ENCODE assay signal across 8 cellular contexts in genomic region chr19:14112051-14112808, GRCh38. TPM values are rescaled to one million over a fixed set of nuclear protein-coding genes. Genes with fewer than 3 reads are reported as not detected.
DNase-seq lines count a peak whose midpoint lies in the region; ATAC-seq and TF ChIP-seq lines count a peak whose summit lies in the region.
"Had no signal": no experiment of that assay in that cellular context is flagged by ENCODE, and none has a peak within 500 bp of the region (broad histone marks: within the 10 kb centered on the region; RNA-seq: fewer than 3 reads in every experiment).

No MANE protein-coding gene starts in this region.

- no peak overlapping the region for H3K9ac ChIP-seq in IMR-90 (ENCODE audit: low read depth, low read length)

- in situ Hi-C loops in IMR-90 (cut with MboI; ENCODE audit: low sequenced_read_pairs), result no loop called here

- ATAC-seq in IMR-90 (ENCODE audit: low read depth) (no peak), thoracic aorta (ENCODE audit: insufficient number of reproducible peaks, low FRiP score, low read depth) (no peak), GM21390 (IDR thresholded peaks at IDR 0.05; ENCODE audit: unreplicated experiment) (no peak)

- H3K36me3 ChIP-seq in IMR-90 (ENCODE audit: control insufficient read depth, insufficient read depth, low read length) (no peaks in the 10 kb centered on the region), thoracic aorta (no peaks in the 10 kb centered on the region)

- H3K27ac ChIP-seq in IMR-90 (ENCODE audit: insufficient read depth, low read length) (no peak overlapping the region), thoracic aorta (peak overlapping the region; percentile 90 to 94)

- TF ChIP-seq RAD21 in IMR-90 (IDR thresholded peaks at IDR 0.05; ENCODE audit: low read length), result no peak

- peaks cover 15% of the 10 kb centered on the region for H3K4me1 ChIP-seq in IMR-90 (ENCODE audit: control insufficient read depth, insufficient read depth, low read length)
- peaks cover 59 to 90% of the 10 kb centered on the region in 2 donors for H3K4me1 ChIP-seq in thoracic aorta (ENCODE audit: control insufficient read depth in 1 of 2, low read depth in 2 of 2)

- DNase-seq in IMR-90 (no peak), mesothelial cell of epicardium (ENCODE audit: low spot score in 2 of 2, unreplicated experiment in 2 of 2) (no peak), thoracic aorta (ENCODE audit: low spot score) (no peak), NCI-H82 (lab: John Stamatoyannopoulos, UW) (no peak), COLO668 (lab: John Stamatoyannopoulos, UW; ENCODE audit: unreplicated experiment) (no peak)
- DNase-seq: activated T-cell treated with anti-CD3 and anti-CD28 coated beads, Interleukin-2, amount 50 U/mL, for 48 hours had no signal

- no peak overlapping the region for H3K4me2 ChIP-seq in IMR-90 (ENCODE audit: low read depth, low read length)

- H3K4me3 ChIP-seq in IMR-90 (ENCODE audit: insufficient read depth, low read depth, low read length) (no peak overlapping the region), thoracic aorta (peak overlapping the region; percentile 58)

- H2BK15ac ChIP-seq in IMR-90 (ENCODE audit: low read depth, low read length), result no peak overlapping the region

- CTCF ChIA-PET in IMR-90 (lab: Yijun Ruan, JAX), result no interaction called here

- H3K36me3 Mint-ChIP-seq in dendritic cell treated with granulocyte-macrophage colony-stimulating factor and Interleukin-4, amounts not matched to agents 40 ng/mL and 50 ng/mL, for 4 days (ENCODE audit: low read depth), result peaks cover 55% of the 10 kb centered on the region
- peaks cover 1% of the 10 kb centered on the region for H3K36me3 Mint-ChIP-seq in mesothelial cell of epicardium

- H4K20me1 ChIP-seq in IMR-90 (ENCODE audit: insufficient read depth, low read length), result peaks cover 8% of the 10 kb centered on the region

- WGBS in IMR-90 (ENCODE audit: extremely low coverage in 2 of 2, insufficient read length in 1 of 2), 2 experiments, result 67% methylated on average over 1 of the region's 12 CpGs; no CpG with 5 or more reads in 1 of the 2 experiments

- H3K27me3 ChIP-seq in IMR-90 (ENCODE audit: control insufficient read depth, insufficient read depth, low read length), result no peaks in the 10 kb centered on the region
- H3K27me3 ChIP-seq in thoracic aorta (replicated peaks; ENCODE audit: insufficient read depth), result no peaks in the 10 kb centered on the region

- peaks cover 17% of the 10 kb centered on the region; the same call in 1 of the 2 replicates for H3K9me1 ChIP-seq in IMR-90 (ENCODE audit: insufficient read depth, low read length)

- peak overlapping the region; percentile 79 for H4K91ac ChIP-seq in IMR-90 (ENCODE audit: insufficient read depth, low read depth, low read length)

- H3K9me3 ChIP-seq in IMR-90 (ENCODE audit: control insufficient read depth, insufficient read depth, low read length) (no peaks in the 10 kb centered on the region), thoracic aorta (no peaks in the 10 kb centered on the region)

- no peak overlapping the region; the same call in 1 of the 2 replicates for H4K5ac ChIP-seq in IMR-90 (ENCODE audit: low read depth, low read length)

- no peak overlapping the region for H2BK20ac ChIP-seq in IMR-90 (ENCODE audit: low read depth, low read length)

- POLR2A ChIA-PET in IMR-90 (lab: Charles Lee; ENCODE audit: unreplicated experiment), result interaction anchor here (0.6 kb wide), 1 partner anchor 237 kb away, joined by 3 read pairs; no protein-coding TSS in a partner anchor

- TF ChIP-seq POLR2A in IMR-90 (IDR thresholded peaks at IDR 0.05; ENCODE audit: low read depth, low read length), result no peak

- no peak overlapping the region; the same call in 1 of the 2 replicates for H3K18ac ChIP-seq in IMR-90 (ENCODE audit: low read depth, low read length)

- dilution Hi-C loops in IMR-90 (cut with HindIII; ENCODE audit: low sequenced_read_pairs, unreplicated experiment), result no loop called here

- H2AK9ac ChIP-seq in IMR-90 (replicated peaks; ENCODE audit: low read depth, low read length, poor library complexity), result peak overlapping the region; percentile 71

- H3K14ac ChIP-seq in IMR-90 (replicated peaks; ENCODE audit: low read depth, low read length), result 0 out of 2 replicates have a peak overlapping the region, but pooled peaks have one; percentile 57

- peaks cover 64% of the 10 kb centered on the region for H3K4me1 Mint-ChIP-seq in dendritic cell treated with granulocyte-macrophage colony-stimulating factor and Interleukin-4, amounts not matched to agents 40 ng/mL and 50 ng/mL, for 4 days (ENCODE audit: low read depth)
- H3K4me1 Mint-ChIP-seq in mesothelial cell of epicardium, result peaks cover 26% of the 10 kb centered on the region

- no peak overlapping the region for H2BK5ac ChIP-seq in IMR-90 (ENCODE audit: low read depth, low read length, poor library complexity, severe bottlenecking)

- TF ChIP-seq CTCF in IMR-90 (conservative IDR thresholded peaks at IDR 0.05; ENCODE audit: low read depth, low read length) (no peak), mesothelial cell of epicardium (IDR thresholded peaks at IDR 0.05; ENCODE audit: unreplicated experiment) (no peak), thoracic aorta (IDR thresholded peaks at IDR 0.05) (no peak)

- no peaks in the 10 kb centered on the region for H3K27me3 Mint-ChIP-seq in dendritic cell treated with granulocyte-macrophage colony-stimulating factor and Interleukin-4, amounts not matched to agents 40 ng/mL and 50 ng/mL, for 4 days
- no peaks in the 10 kb centered on the region for H3K27me3 Mint-ChIP-seq in mesothelial cell of epicardium (ENCODE audit: low read depth)

- H3K79me1 ChIP-seq in IMR-90 (ENCODE audit: low read depth in 1 of 2, low read length in 2 of 2), result peaks cover 15 to 79% of the 10 kb centered on the region in 2 experiments

- peak overlapping the region; percentile 78 for H3K4ac ChIP-seq in IMR-90 (ENCODE audit: low read depth, low read length)

- peak overlapping the region; percentile 27 for H3K4me3 Mint-ChIP-seq in dendritic cell treated with granulocyte-macrophage colony-stimulating factor and Interleukin-4, amounts not matched to agents 40 ng/mL and 50 ng/mL, for 4 days
- H3K4me3 Mint-ChIP-seq in mesothelial cell of epicardium, result no peak overlapping the region

- no peaks in the 10 kb centered on the region for H3K9me3 Mint-ChIP-seq in dendritic cell treated with granulocyte-macrophage colony-stimulating factor and Interleukin-4, amounts not matched to agents 40 ng/mL and 50 ng/mL, for 4 days
- no peaks in the 10 kb centered on the region for H3K9me3 Mint-ChIP-seq in mesothelial cell of epicardium

- intact Hi-C loops in IMR-90 (cut with micrococcal nuclease), result no loop called here
- intact Hi-C loops in dendritic cell treated with granulocyte-macrophage colony-stimulating factor and Interleukin-4, amounts not matched to agents 40 ng/mL and 50 ng/mL, for 4 days (cut with micrococcal nuclease), result no loop called here

- H2AFZ ChIP-seq in IMR-90 (replicated peaks; ENCODE audit: low read length, poor library complexity), result peak overlapping the region; percentile 81

- H3K56ac ChIP-seq in IMR-90 (ENCODE audit: extremely low read depth, insufficient read depth, low read length), result no peak overlapping the region

- 0 out of 2 replicates have a peak overlapping the region, but pooled peaks have one; percentile 56 for H3K23ac ChIP-seq in IMR-90 (ENCODE audit: low read depth, low read length)

- H3K27ac Mint-ChIP-seq in dendritic cell treated with granulocyte-macrophage colony-stimulating factor and Interleukin-4, amounts not matched to agents 40 ng/mL and 50 ng/mL, for 4 days, result peak overlapping the region; percentile 93
- peak overlapping the region; percentile 87 for H3K27ac Mint-ChIP-seq in mesothelial cell of epicardium

- H2BK120ac ChIP-seq in IMR-90 (ENCODE audit: low read depth, low read length), result no peak overlapping the region

- peak overlapping the region; percentile 64 to 83; a peak in 3 of 4 replicates for H4K8ac ChIP-seq in IMR-90 (ENCODE audit: low read depth in 2 of 2, low read length in 2 of 2)

- H2AK5ac ChIP-seq in IMR-90 (ENCODE audit: low read depth, low read length), result 0 out of 2 replicates have a peak overlapping the region, but pooled peaks have one; percentile 3

- BruUV-seq in IMR-90 (replicated peaks; lab: Mats Ljungman, UMichigan), result no TSS peak

TF ChIP-seq in IMR-90, 13 proteins besides CTCF, POLR2A, EP300 and RAD21 (continues in another document):
- no peak for TF ChIP-seq CEBPB (IDR thresholded peaks at IDR 0.05; ENCODE audit: low read depth, low read length)
- TF ChIP-seq SMC3 (IDR thresholded peaks at IDR 0.05; ENCODE audit: low read depth, low read length), result no peak
- TF ChIP-seq BHLHE40 (IDR thresholded peaks at IDR 0.05; ENCODE audit: low read depth, low read length), result no peak

RNA-seq across cellular contexts. Expression of gene PRKACA, which starts 5.3 kb away (rescaled TPM):
- total RNA-seq in IMR-90 (2012; rRNA removed), result 18.1 TPM in 2 replicates
- 67.1 and 94.5 TPM in 2 replicates for polyA plus RNA-seq in IMR-90 (2012; rRNA removed)
- 79.9 and 102 TPM in 2 replicates for polyA plus RNA-seq in IMR-90 (2012; cell fraction: cytosol; rRNA removed)
- polyA plus RNA-seq in IMR-90 (2012; cell fraction: nucleus; rRNA removed; ENCODE audit: low replicate concordance), result 44.8 and 64.7 TPM in 2 replicates
- total RNA-seq in mesothelial cell of epicardium, result 80.9 to 87.7 TPM (median 82.9 TPM) in 3 replicates
- total RNA-seq in thoracic aorta, result 100 to 1,000 TPM in 1 of 2 donors, 10 to 100 TPM in 1; 93.2 to 107 TPM

RNA-seq across cellular contexts. Expression of gene SAMD1, which starts 21.7 kb away (rescaled TPM):
- total RNA-seq in IMR-90 (2012; rRNA removed) (6.5 and 7.5 TPM in 2 replicates), mesothelial cell of epicardium (67.8 to 74.2 TPM (median 74.0 TPM) in 3 replicates), thoracic aorta (10 to 100 TPM in 1 of 2 donors, 1 to 10 TPM in 1; 8.9 to 27.5 TPM)
- polyA plus RNA-seq in IMR-90 (2012; rRNA removed), result 14.1 and 16.3 TPM in 2 replicates
- 13.3 and 22.9 TPM in 2 replicates for polyA plus RNA-seq in IMR-90 (2012; cell fraction: cytosol; rRNA removed)
- 23.0 and 32.5 TPM in 2 replicates for polyA plus RNA-seq in IMR-90 (2012; cell fraction: nucleus; rRNA removed; ENCODE audit: low replicate concordance)

RNA-seq across cellular contexts. Expression of gene ASF1B, which starts 24.2 kb away (rescaled TPM):
- total RNA-seq in IMR-90 (2012; rRNA removed) (10.4 and 13.1 TPM in 2 replicates), mesothelial cell of epicardium (6.3 to 8.9 TPM (median 8.4 TPM) in 3 replicates), thoracic aorta (1 to 10 TPM in 1 of 2 donors, under 1 TPM in 1; 0.14 to 1.1 TPM)
- 11.3 and 12.1 TPM in 2 replicates for polyA plus RNA-seq in IMR-90 (2012; rRNA removed)
- 16.3 and 18.8 TPM in 2 replicates for polyA plus RNA-seq in IMR-90 (2012; cell fraction: cytosol; rRNA removed)
- 3.4 and 7.9 TPM in 2 replicates for polyA plus RNA-seq in IMR-90 (2012; cell fraction: nucleus; rRNA removed; ENCODE audit: low replicate concordance)

RNA-seq across cellular contexts. Expression of gene C19orf67, which starts 26.6 kb away (rescaled TPM):
- total RNA-seq in IMR-90 (2012; rRNA removed), result not detected in 2 replicates
- polyA plus RNA-seq in IMR-90 (2012; rRNA removed), result not detected in 2 replicates
- not detected in 2 replicates for polyA plus RNA-seq in IMR-90 (2012; cell fraction: cytosol; rRNA removed)
- not detected in 2 replicates for polyA plus RNA-seq in IMR-90 (2012; cell fraction: nucleus; rRNA removed; ENCODE audit: low replicate concordance)
- total RNA-seq in mesothelial cell of epicardium, result 0.45 to 0.90 TPM (median 0.58 TPM) in 3 replicates
- not detected for total RNA-seq in thoracic aorta

RNA-seq across cellular contexts. Expression of gene MISP3, which starts 39.6 kb away (rescaled TPM):
- total RNA-seq in IMR-90 (2012; rRNA removed), result under 0.01 TPM in 2 replicates
- polyA plus RNA-seq in IMR-90 (2012; rRNA removed), result 0.68 and 0.86 TPM in 2 replicates
- polyA plus RNA-seq in IMR-90 (2012; cell fraction: cytosol; rRNA removed), result 1.1 and 2.2 TPM in 2 replicates
- 0.86 and 1.1 TPM in 2 replicates for polyA plus RNA-seq in IMR-90 (2012; cell fraction: nucleus; rRNA removed; ENCODE audit: low replicate concordance)
- total RNA-seq in mesothelial cell of epicardium, result 0.81 to 1.3 TPM (median 0.98 TPM) in 3 replicates
- 1 to 10 TPM; 1.7 to 2.7 TPM for total RNA-seq in thoracic aorta
